Comparison of ENCODE assay signal across 26 cellular contexts in the genomic region with DNA sequence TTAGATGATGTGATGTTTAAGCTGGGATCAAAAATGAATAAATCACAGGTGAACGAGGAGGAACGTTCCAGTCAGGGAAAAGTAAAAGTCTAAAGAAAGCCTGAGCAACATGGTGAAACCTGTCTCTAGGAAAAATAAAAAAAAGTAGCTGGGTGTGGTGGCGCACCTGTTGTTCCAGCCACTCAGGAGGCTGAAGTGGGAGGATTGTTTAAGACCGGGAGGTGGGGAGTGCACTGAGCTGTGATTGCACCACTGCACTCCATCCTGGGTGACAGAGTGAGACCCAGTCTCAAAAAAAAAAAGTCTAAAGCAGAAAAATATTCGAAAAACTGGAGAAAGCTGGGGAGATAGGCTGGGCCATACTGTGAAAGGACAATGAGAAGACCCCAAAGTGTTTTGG.
"Had no signal": no experiment of that assay in that cellular context is flagged by ENCODE, and none has a peak within 500 bp of the region (broad histone marks: within the 10 kb centered on the region; RNA-seq: fewer than 3 reads in every experiment).

No MANE protein-coding gene starts in this region.

- H3K27ac ChIP-seq: ovary, right atrium auricular region, right lobe of liver, testis, thyroid gland, transverse colon, upper lobe of left lung had no signal

- H3K4me1 Mint-ChIP-seq: stimulated activated memory B cell treated with anti-CD40 and anti-IgM and Interleukin-4, amounts not matched to agents 10 μg/mL and 1 μg/mL and 100 μg/mL, for 72 hours had no signal

- H3K4me1 ChIP-seq: right lobe of liver, testis, transverse colon had no signal

- DNase-seq: hypothalamus; kidney glomerular epithelial cell; left cardiac atrium; midbrain; mucosa of descending colon; naive thymus-derived CD4-positive, alpha-beta T cell; ovary; right lobe of liver; stimulated activated CD4-positive, alpha-beta T cell treated with anti-CD3 and anti-CD28 coated beads, Interleukin-1b, Interleukin-23, amount 100 ng/mL, for 48 hours; stimulated activated CD4-positive, alpha-beta T cell treated with anti-CD3 and anti-CD28 coated beads, Interleukin-2, amount 100 ng/mL, for 48 hours; stimulated activated CD4-positive, alpha-beta T cell treated with anti-CD3 and anti-CD28 coated beads, Interleukin-4, amount 100 ng/mL, for 4 hours; stimulated activated CD8-positive, alpha-beta memory T cell treated with anti-CD3 and anti-CD28 coated beads, Interleukin-4, amount 100 ng/mL, for 48 hours; stimulated activated naive CD4-positive, alpha-beta T cell treated with Interleukin-2 at 50 U/mL for 16 hours; stimulated activated naive CD8-positive, alpha-beta T cell treated with anti-CD3 and anti-CD28 coated beads, Interleukin-15, amount 100 ng/mL, for 72 hours; substantia nigra; testis; thyroid gland; transverse colon had no signal

- H3K9me3 ChIP-seq: mucosa of descending colon, ovary, right atrium auricular region, right lobe of liver, testis, thyroid gland, transverse colon, upper lobe of left lung had no signal

- H3K27me3 ChIP-seq: ovary, right atrium auricular region, right lobe of liver, testis, thyroid gland, transverse colon, upper lobe of left lung had no signal

- H3K4me3 ChIP-seq: mucosa of descending colon, ovary, right atrium auricular region, right lobe of liver, smooth muscle cell, testis, thyroid gland, transverse colon, upper lobe of left lung had no signal

- H3K4me3 Mint-ChIP-seq: memory B cell; naive thymus-derived CD4-positive, alpha-beta T cell; natural killer cell treated with Interleukin-12 subunit alpha and Interleukin-12 subunit beta and Interleukin-15 and Interleukin-18, amount 100 ng/mL, for 72 hours; stimulated activated memory B cell treated with anti-CD40 and anti-IgM and Interleukin-4, amounts not matched to agents 10 μg/mL and 1 μg/mL and 100 μg/mL, for 72 hours; stimulated activated naive CD8-positive, alpha-beta T cell treated with anti-CD3 and anti-CD28 coated beads, Interleukin-15, amount 100 ng/mL, for 72 hours had no signal

- H3K36me3 Mint-ChIP-seq: natural killer cell treated with Interleukin-12 subunit alpha and Interleukin-12 subunit beta and Interleukin-15 and Interleukin-18, amount 100 ng/mL, for 72 hours; stimulated activated memory B cell treated with anti-CD40 and anti-IgM and Interleukin-4, amounts not matched to agents 10 μg/mL and 1 μg/mL and 100 μg/mL, for 72 hours had no signal

- H3K4me2 ChIP-seq: smooth muscle cell had no signal

- ATAC-seq: left cardiac atrium; left lobe of liver; mucosa of descending colon; naive thymus-derived CD4-positive, alpha-beta T cell; natural killer cell treated with Interleukin-12 subunit alpha and Interleukin-12 subunit beta and Interleukin-15 and Interleukin-18, amount 100 ng/mL, for 72 hours; right lobe of liver; stimulated activated memory B cell treated with anti-CD40 and anti-IgM and Interleukin-4, amounts not matched to agents 10 μg/mL and 1 μg/mL and 100 μg/mL, for 72 hours; stimulated activated naive CD8-positive, alpha-beta T cell treated with anti-CD3 and anti-CD28 coated beads, Interleukin-15, amount 100 ng/mL, for 72 hours had no signal

- H3K27ac Mint-ChIP-seq: memory B cell; naive thymus-derived CD4-positive, alpha-beta T cell; natural killer cell treated with Interleukin-12 subunit alpha and Interleukin-12 subunit beta and Interleukin-15 and Interleukin-18, amount 100 ng/mL, for 72 hours; progenitor cell of endocrine pancreas; stimulated activated memory B cell treated with anti-CD40 and anti-IgM and Interleukin-4, amounts not matched to agents 10 μg/mL and 1 μg/mL and 100 μg/mL, for 72 hours; stimulated activated naive CD8-positive, alpha-beta T cell treated with anti-CD3 and anti-CD28 coated beads, Interleukin-15, amount 100 ng/mL, for 72 hours had no signal

- H3K9me3 Mint-ChIP-seq: memory B cell; natural killer cell treated with Interleukin-12 subunit alpha and Interleukin-12 subunit beta and Interleukin-15 and Interleukin-18, amount 100 ng/mL, for 72 hours had no signal

- H3K36me3 ChIP-seq: ovary, right atrium auricular region, right lobe of liver, thyroid gland, transverse colon, upper lobe of left lung had no signal

- H3K27me3 Mint-ChIP-seq: memory B cell; naive thymus-derived CD4-positive, alpha-beta T cell; natural killer cell treated with Interleukin-12 subunit alpha and Interleukin-12 subunit beta and Interleukin-15 and Interleukin-18, amount 100 ng/mL, for 72 hours; progenitor cell of endocrine pancreas; stimulated activated memory B cell treated with anti-CD40 and anti-IgM and Interleukin-4, amounts not matched to agents 10 μg/mL and 1 μg/mL and 100 μg/mL, for 72 hours had no signal
